Comparison of ENCODE assay signal across 4 cellular contexts in the genomic region with DNA sequence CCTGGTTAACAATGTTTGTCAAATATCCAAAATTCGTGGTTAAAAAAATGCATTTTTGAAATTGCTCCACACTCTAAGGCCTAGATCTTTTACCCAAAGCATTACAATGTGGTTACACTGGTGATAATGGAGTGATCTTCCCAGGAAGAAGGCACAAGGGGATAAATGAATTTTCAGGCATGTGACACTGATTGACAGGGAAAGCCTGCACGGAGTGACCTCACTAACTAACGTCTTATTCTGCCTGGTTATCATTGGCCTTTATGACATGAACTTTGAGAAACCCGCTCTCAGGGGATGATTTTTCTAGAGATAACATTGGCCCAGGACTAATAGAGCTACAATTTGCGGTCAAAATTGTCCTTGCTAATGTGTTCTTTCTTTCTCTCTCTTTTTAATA.
TF ChIP-seq lines count a peak whose summit lies in the region.

No MANE protein-coding gene starts in this region.

TF ChIP-seq in GM23338, 12 proteins besides CTCF, POLR2A, EP300 and RAD21 (continued from another document):
- TF ChIP-seq, protein P1, sequence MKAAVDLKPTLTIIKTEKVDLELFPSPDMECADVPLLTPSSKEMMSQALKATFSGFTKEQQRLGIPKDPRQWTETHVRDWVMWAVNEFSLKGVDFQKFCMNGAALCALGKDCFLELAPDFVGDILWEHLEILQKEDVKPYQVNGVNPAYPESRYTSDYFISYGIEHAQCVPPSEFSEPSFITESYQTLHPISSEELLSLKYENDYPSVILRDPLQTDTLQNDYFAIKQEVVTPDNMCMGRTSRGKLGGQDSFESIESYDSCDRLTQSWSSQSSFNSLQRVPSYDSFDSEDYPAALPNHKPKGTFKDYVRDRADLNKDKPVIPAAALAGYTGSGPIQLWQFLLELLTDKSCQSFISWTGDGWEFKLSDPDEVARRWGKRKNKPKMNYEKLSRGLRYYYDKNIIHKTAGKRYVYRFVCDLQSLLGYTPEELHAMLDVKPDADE (IDR thresholded peaks at IDR 0.05) = no peak
- TF ChIP-seq ZNF114 (CRISPR knock-in tag; IDR thresholded peaks at IDR 0.05) (no peak), EZH2phosphoT487 (IDR thresholded peaks at IDR 0.05; ENCODE audit: unreplicated experiment) (no peak)

TF ChIP-seq in HEK293T, 16 proteins besides CTCF, POLR2A, EP300 and RAD21 (continued from another document):
- TF ChIP-seq, protein P2, sequence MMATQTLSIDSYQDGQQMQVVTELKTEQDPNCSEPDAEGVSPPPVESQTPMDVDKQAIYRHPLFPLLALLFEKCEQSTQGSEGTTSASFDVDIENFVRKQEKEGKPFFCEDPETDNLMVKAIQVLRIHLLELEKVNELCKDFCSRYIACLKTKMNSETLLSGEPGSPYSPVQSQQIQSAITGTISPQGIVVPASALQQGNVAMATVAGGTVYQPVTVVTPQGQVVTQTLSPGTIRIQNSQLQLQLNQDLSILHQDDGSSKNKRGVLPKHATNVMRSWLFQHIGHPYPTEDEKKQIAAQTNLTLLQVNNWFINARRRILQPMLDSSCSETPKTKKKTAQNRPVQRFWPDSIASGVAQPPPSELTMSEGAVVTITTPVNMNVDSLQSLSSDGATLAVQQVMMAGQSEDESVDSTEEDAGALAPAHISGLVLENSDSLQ (IDR thresholded peaks at IDR 0.05) = peak; percentile 52; the same call in 1 of the 2 replicates

TF ChIP-seq in K562, 482 proteins besides CTCF, POLR2A, EP300 and RAD21 (continues in another document):
- TF ChIP-seq, protein P3, sequence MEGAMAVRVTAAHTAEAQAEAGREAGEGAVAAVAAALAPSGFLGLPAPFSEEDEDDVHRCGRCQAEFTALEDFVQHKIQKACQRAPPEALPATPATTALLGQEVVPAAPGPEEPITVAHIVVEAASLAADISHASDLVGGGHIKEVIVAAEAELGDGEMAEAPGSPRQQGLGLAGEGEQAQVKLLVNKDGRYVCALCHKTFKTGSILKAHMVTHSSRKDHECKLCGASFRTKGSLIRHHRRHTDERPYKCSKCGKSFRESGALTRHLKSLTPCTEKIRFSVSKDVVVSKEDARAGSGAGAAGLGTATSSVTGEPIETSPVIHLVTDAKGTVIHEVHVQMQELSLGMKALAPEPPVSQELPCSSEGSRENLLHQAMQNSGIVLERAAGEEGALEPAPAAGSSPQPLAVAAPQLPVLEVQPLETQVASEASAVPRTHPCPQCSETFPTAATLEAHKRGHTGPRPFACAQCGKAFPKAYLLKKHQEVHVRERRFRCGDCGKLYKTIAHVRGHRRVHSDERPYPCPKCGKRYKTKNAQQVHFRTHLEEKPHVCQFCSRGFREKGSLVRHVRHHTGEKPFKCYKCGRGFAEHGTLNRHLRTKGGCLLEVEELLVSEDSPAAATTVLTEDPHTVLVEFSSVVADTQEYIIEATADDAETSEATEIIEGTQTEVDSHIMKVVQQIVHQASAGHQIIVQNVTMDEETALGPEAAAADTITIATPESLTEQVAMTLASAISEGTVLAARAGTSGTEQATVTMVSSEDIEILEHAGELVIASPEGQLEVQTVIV (CRISPR knock-in tag; IDR thresholded peaks at IDR 0.05; ENCODE audit: borderline replicate concordance) = no peak
- TF ChIP-seq ZNF232 (CRISPR knock-in tag; IDR thresholded peaks at IDR 0.05) = no peak
- no peak for TF ChIP-seq TOE1 (IDR thresholded peaks at IDR 0.05; ENCODE audit: borderline replicate concordance)
- TF ChIP-seq TOE1 (CRISPR knock-in tag; IDR thresholded peaks at IDR 0.05; ENCODE audit: borderline replicate concordance, low read depth) = no peak
- TF ChIP-seq, protein P2 (IDR thresholded peaks at IDR 0.05) = peak; percentile 59
- TF ChIP-seq NCOA4 (IDR thresholded peaks at IDR 0.05; ENCODE audit: partially characterized antibody) = no peak
- no peak for TF ChIP-seq ZKSCAN3 (CRISPR knock-in tag; IDR thresholded peaks at IDR 0.05)
- TF ChIP-seq, protein P4, sequence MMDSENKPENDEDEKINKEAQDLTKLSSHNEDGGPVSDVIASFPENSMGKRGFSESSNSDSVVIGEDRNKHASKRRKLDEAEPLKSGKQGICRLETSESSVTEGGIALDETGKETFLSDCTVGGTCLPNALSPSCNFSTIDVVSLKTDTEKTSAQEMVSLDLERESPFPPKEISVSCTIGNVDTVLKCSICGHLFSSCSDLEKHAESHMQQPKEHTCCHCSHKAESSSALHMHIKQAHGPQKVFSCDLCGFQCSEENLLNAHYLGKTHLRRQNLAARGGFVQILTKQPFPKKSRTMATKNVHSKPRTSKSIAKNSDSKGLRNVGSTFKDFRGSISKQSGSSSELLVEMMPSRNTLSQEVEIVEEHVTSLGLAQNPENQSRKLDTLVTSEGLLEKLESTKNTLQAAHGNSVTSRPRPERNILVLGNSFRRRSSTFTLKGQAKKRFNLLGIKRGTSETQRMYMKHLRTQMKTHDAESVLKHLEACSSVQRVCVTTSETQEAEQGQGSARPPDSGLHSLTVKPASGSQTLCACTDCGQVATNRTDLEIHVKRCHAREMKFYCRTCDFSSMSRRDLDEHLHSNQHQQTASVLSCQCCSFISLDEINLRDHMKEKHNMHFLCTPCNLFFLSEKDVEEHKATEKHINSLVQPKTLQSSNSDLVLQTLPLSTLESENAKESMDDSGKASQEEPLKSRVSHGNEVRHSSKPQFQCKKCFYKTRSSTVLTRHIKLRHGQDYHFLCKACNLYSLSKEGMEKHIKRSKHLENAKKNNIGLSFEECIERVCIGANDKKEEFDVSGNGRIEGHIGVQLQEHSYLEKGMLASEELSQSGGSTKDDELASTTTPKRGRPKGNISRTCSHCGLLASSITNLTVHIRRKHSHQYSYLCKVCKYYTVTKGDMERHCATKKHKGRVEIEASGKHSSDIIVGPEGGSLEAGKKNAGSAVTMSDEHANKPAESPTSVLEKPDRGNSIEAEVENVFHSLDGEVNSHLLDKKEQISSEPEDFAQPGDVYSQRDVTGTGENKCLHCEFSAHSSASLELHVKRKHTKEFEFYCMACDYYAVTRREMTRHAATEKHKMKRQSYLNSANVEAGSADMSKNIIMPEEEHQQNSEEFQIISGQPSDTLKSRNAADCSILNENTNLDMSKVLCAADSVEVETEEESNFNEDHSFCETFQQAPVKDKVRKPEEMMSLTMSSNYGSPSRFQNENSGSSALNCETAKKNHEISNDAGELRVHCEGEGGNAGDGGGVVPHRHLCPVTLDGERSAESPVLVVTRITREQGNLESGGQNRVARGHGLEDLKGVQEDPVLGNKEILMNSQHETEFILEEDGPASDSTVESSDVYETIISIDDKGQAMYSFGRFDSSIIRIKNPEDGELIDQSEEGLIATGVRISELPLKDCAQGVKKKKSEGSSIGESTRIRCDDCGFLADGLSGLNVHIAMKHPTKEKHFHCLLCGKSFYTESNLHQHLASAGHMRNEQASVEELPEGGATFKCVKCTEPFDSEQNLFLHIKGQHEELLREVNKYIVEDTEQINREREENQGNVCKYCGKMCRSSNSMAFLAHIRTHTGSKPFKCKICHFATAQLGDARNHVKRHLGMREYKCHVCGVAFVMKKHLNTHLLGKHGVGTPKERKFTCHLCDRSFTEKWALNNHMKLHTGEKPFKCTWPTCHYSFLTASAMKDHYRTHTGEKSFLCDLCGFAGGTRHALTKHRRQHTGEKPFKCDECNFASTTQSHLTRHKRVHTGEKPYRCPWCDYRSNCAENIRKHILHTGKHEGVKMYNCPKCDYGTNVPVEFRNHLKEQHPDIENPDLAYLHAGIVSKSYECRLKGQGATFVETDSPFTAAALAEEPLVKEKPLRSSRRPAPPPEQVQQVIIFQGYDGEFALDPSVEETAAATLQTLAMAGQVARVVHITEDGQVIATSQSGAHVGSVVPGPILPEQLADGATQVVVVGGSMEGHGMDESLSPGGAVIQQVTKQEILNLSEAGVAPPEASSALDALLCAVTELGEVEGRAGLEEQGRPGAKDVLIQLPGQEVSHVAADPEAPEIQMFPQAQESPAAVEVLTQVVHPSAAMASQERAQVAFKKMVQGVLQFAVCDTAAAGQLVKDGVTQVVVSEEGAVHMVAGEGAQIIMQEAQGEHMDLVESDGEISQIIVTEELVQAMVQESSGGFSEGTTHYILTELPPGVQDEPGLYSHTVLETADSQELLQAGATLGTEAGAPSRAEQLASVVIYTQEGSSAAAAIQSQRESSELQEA (IDR thresholded peaks at IDR 0.05; ENCODE audit: low read depth) = no peak

TF ChIP-seq in neural cell, 6 proteins besides CTCF, POLR2A, EP300 and RAD21 (continued from another document):
- TF ChIP-seq, protein P5, sequence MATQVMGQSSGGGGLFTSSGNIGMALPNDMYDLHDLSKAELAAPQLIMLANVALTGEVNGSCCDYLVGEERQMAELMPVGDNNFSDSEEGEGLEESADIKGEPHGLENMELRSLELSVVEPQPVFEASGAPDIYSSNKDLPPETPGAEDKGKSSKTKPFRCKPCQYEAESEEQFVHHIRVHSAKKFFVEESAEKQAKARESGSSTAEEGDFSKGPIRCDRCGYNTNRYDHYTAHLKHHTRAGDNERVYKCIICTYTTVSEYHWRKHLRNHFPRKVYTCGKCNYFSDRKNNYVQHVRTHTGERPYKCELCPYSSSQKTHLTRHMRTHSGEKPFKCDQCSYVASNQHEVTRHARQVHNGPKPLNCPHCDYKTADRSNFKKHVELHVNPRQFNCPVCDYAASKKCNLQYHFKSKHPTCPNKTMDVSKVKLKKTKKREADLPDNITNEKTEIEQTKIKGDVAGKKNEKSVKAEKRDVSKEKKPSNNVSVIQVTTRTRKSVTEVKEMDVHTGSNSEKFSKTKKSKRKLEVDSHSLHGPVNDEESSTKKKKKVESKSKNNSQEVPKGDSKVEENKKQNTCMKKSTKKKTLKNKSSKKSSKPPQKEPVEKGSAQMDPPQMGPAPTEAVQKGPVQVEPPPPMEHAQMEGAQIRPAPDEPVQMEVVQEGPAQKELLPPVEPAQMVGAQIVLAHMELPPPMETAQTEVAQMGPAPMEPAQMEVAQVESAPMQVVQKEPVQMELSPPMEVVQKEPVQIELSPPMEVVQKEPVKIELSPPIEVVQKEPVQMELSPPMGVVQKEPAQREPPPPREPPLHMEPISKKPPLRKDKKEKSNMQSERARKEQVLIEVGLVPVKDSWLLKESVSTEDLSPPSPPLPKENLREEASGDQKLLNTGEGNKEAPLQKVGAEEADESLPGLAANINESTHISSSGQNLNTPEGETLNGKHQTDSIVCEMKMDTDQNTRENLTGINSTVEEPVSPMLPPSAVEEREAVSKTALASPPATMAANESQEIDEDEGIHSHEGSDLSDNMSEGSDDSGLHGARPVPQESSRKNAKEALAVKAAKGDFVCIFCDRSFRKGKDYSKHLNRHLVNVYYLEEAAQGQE (IDR thresholded peaks at IDR 0.05; ENCODE audit: borderline replicate concordance) = no peak
TF ChIP-seq in neural cell: peak in this region for 0.
